Comparison of ENCODE assay signal across 10 cellular contexts in genomic region chr13:44818428-44818827, GRCh38.
DNase-seq lines count a peak whose midpoint lies in the region; ATAC-seq and TF ChIP-seq lines count a peak whose summit lies in the region.
"Had no signal": no experiment of that assay in that cellular context is flagged by ENCODE, and none has a peak within 500 bp of the region (broad histone marks: within the 10 kb centered on the region; RNA-seq: fewer than 3 reads in every experiment).

No MANE protein-coding gene starts in this region.

- DNase-seq in AG09309 (ENCODE audit: low read depth) = no peak
- peak; percentile 64 for DNase-seq in HEK293T (ENCODE audit: extremely low spot score)
- DNase-seq in SJCRH30 = peak; percentile 18 to 48
- peak in 1 of 2 donors; percentile 26 for DNase-seq in foreskin keratinocyte
- DNase-seq in T-helper 17 cell = no peak
- no peak for DNase-seq in left lobe of liver (ENCODE audit: low spot score)

- POLR2A ChIA-PET in HEK293T (lab: Yijun Ruan, JAX) = no interaction called here

- no peak overlapping the region for H3K27ac Mint-ChIP-seq in T-helper 17 cell

- peaks cover 6% of the 10 kb centered on the region for H3K4me1 Mint-ChIP-seq in T-helper 17 cell
- H3K4me1 Mint-ChIP-seq: central memory CD8-positive, alpha-beta T cell had no signal

- H3K4me3 Mint-ChIP-seq in T-helper 17 cell = no peak overlapping the region
- H3K4me3 Mint-ChIP-seq: central memory CD8-positive, alpha-beta T cell had no signal

- peaks cover 2% of the 10 kb centered on the region for H3K36me3 Mint-ChIP-seq in T-helper 17 cell (ENCODE audit: low read depth)

- ATAC-seq in foreskin keratinocyte (no peak), T-helper 17 cell (no peak), GM19452 (IDR thresholded peaks at IDR 0.05; ENCODE audit: unreplicated experiment) (no peak), left lobe of liver (no peak)
- ATAC-seq in activated CD4-positive, CD25-positive, alpha-beta regulatory T cell treated with anti-CD3 and anti-CD28 coated beads, Interleukin-2, amount 50 U/mL, for 24 hours = no peak

- 0 out of 2 replicates have a peak, but pooled peaks cover 4% of the 10 kb centered on the region for H3K4me1 ChIP-seq in SJCRH30
- H3K4me1 ChIP-seq in foreskin keratinocyte = peaks cover 10% of the 10 kb centered on the region

- H3K27ac ChIP-seq in SJCRH30 (no peak overlapping the region), foreskin keratinocyte (peak overlapping the region; percentile 22)
- H3K27ac ChIP-seq: VCaP had no signal

- peaks cover 39% of the 10 kb centered on the region for H3K27me3 Mint-ChIP-seq in T-helper 17 cell

- CTCF ChIA-PET in HEK293T (lab: Yijun Ruan, JAX) = interaction anchor here (0.6 to 0.7 kb wide), 3 partner anchors 15 to 333 kb away, joined by 3 read pairs; no protein-coding TSS in a partner anchor

- no peaks in the 10 kb centered on the region for H3K27me3 ChIP-seq in SJCRH30
- H3K27me3 ChIP-seq in foreskin keratinocyte = no peaks in the 10 kb centered on the region

- H3K4me3 ChIP-seq in AG09309 (ENCODE audit: control insufficient read depth, low read depth, low read length) (no peak overlapping the region), SJCRH30 (no peak overlapping the region)

- no peaks in the 10 kb centered on the region for H3K9me3 ChIP-seq in SJCRH30 (replicated peaks)
- H3K9me3 ChIP-seq in T-helper 17 cell (ENCODE audit: control insufficient read depth, low read length, poor library complexity, severe bottlenecking) = no peaks in the 10 kb centered on the region

- no peaks in the 10 kb centered on the region for H3K36me3 ChIP-seq in SJCRH30

- TF ChIP-seq CTCF in AG09309 (IDR thresholded peaks at IDR 0.05; ENCODE audit: control insufficient read depth, insufficient read depth, low read depth, low read length, missing control alignments) = peak; percentile 23
- TF ChIP-seq CTCF in foreskin keratinocyte (conservative IDR thresholded peaks at IDR 0.05) = peak; percentile 68

TF ChIP-seq in HEK293T, 16 proteins besides CTCF, POLR2A, EP300 and RAD21:
- TF ChIP-seq FOXM1 (IDR thresholded peaks at IDR 0.05; ENCODE audit: borderline replicate concordance) = no peak
- TF ChIP-seq NFRKB (IDR thresholded peaks at IDR 0.05) = no peak
- no peak for TF ChIP-seq ELF4 (IDR thresholded peaks at IDR 0.05)
- TF ChIP-seq SP1 (IDR thresholded peaks at IDR 0.05) = no peak
- no peak for TF ChIP-seq FOXA1 (IDR thresholded peaks at IDR 0.05)

Comparison
In these comparisons a context has a peak if more than half of its experiments do, and no peak if none do; other contexts are left out.
1. DNase-seq: peak in HEK293T (single experiment) and SJCRH30 (2 of 2); none in AG09309 (single experiment), T-helper 17 cell (0 of 3) and left lobe of liver (single experiment).